ENCODE assay signal across 10 cellular contexts in genomic region chr6:33683051-33683571, GRCh38. TPM values are rescaled to one million over a fixed set of nuclear protein-coding genes. Genes with fewer than 3 reads are reported as not detected.
DNase-seq lines count a peak whose midpoint lies in the region; ATAC-seq and TF ChIP-seq lines count a peak whose summit lies in the region.
"Had no signal": no experiment of that assay in that cellular context is flagged by ENCODE, and none has a peak within 500 bp of the region (broad histone marks: within the 10 kb centered on the region; RNA-seq: fewer than 3 reads in every experiment).

No MANE protein-coding gene starts in this region.

- H3K9me3 Mint-ChIP-seq in CD4-positive, alpha-beta T cell = no peaks in the 10 kb centered on the region
- H3K9me3 Mint-ChIP-seq in activated B cell treated with CpG ODN at 0.5 μM for 24 hours = no peaks in the 10 kb centered on the region
- H3K9me3 Mint-ChIP-seq in activated naive CD8-positive, alpha-beta T cell (ENCODE audit: low read depth) = no peaks in the 10 kb centered on the region
- H3K9me3 Mint-ChIP-seq in progenitor cell of endocrine pancreas (ENCODE audit: low read depth) = no peaks in the 10 kb centered on the region
- H3K9me3 Mint-ChIP-seq: neural crest cell had no signal

- POLR2A ChIA-PET in CD4-positive, alpha-beta T cell (lab: Charles Lee) = interaction anchor here (0.6 to 2.5 kb wide), 3 partner anchors 11 to 175 kb away, joined by 3 to 9 read pairs (median 3); no protein-coding TSS in a partner anchor
- POLR2A ChIA-PET in activated B cell treated with CpG ODN at 0.5 μM for 24 hours (lab: Charles Lee) = interaction anchor here (0.6 kb wide), 1 partner anchor 408 kb away, joined by 3 read pairs; no protein-coding TSS in a partner anchor

- DNase-seq in CD4-positive, alpha-beta T cell = peak in 8 of 10 experiments; percentile 24 to 57 (median 41)
- DNase-seq in activated B cell treated with CpG ODN at 0.5 μM for 24 hours (no peak), sciatic nerve (ENCODE audit: low spot score) (no peak), progenitor cell of endocrine pancreas (ENCODE audit: low spot score, unreplicated experiment) (no peak), posterior vena cava (ENCODE audit: low spot score) (no peak), NCI-H1105 (lab: John Stamatoyannopoulos, UW) (no peak)

- no peak for TF ChIP-seq CTCF in CD4-positive, alpha-beta T cell (IDR thresholded peaks at IDR 0.05)
- TF ChIP-seq CTCF in activated B cell treated with CpG ODN at 0.5 μM for 24 hours (IDR thresholded peaks at IDR 0.05) = no peak
- TF ChIP-seq CTCF in progenitor cell of endocrine pancreas (IDR thresholded peaks at IDR 0.05; ENCODE audit: unreplicated experiment) = no peak

- H3K27me3 Mint-ChIP-seq in CD4-positive, alpha-beta T cell = no peaks in the 10 kb centered on the region
- no peaks in the 10 kb centered on the region for H3K27me3 Mint-ChIP-seq in activated B cell treated with CpG ODN at 0.5 μM for 24 hours
- no peaks in the 10 kb centered on the region for H3K27me3 Mint-ChIP-seq in activated naive CD8-positive, alpha-beta T cell
- no peaks in the 10 kb centered on the region for H3K27me3 Mint-ChIP-seq in progenitor cell of endocrine pancreas

- H3K36me3 Mint-ChIP-seq in CD4-positive, alpha-beta T cell (ENCODE audit: low read depth) = peaks cover 99% of the 10 kb centered on the region
- H3K36me3 Mint-ChIP-seq in activated B cell treated with CpG ODN at 0.5 μM for 24 hours (ENCODE audit: low read depth) = peaks cover 89% of the 10 kb centered on the region
- peaks cover 5% of the 10 kb centered on the region for H3K36me3 Mint-ChIP-seq in activated naive CD8-positive, alpha-beta T cell
- H3K36me3 Mint-ChIP-seq in progenitor cell of endocrine pancreas (ENCODE audit: insufficient read depth) = peaks cover 16% of the 10 kb centered on the region

- intact Hi-C loops in CD4-positive, alpha-beta T cell (cut with DNase I, micrococcal nuclease) = no loop called here
- intact Hi-C loops in activated B cell treated with CpG ODN at 0.5 μM for 24 hours (cut with micrococcal nuclease) (no loop called here), sciatic nerve (cut with DNase I) (no loop called here), posterior vena cava (cut with DNase I) (no loop called here)

- peaks cover 16% of the 10 kb centered on the region for H3K4me1 Mint-ChIP-seq in CD4-positive, alpha-beta T cell (ENCODE audit: low read depth)
- H3K4me1 Mint-ChIP-seq in activated B cell treated with CpG ODN at 0.5 μM for 24 hours (peaks cover 10% of the 10 kb centered on the region), progenitor cell of endocrine pancreas (ENCODE audit: low read depth) (no peaks in the 10 kb centered on the region)
- peaks cover 12% of the 10 kb centered on the region for H3K4me1 Mint-ChIP-seq in activated naive CD8-positive, alpha-beta T cell (ENCODE audit: low read depth)

- H3K9me3 ChIP-seq in CD4-positive, alpha-beta T cell (ENCODE audit: control insufficient read depth, low read length) = no peaks in the 10 kb centered on the region
- H3K9me3 ChIP-seq: SJCRH30 had no signal

- peak; percentile 84 for ATAC-seq in CD4-positive, alpha-beta T cell (ENCODE audit: poor library complexity)
- ATAC-seq in activated B cell treated with CpG ODN at 0.5 μM for 24 hours (ENCODE audit: low read depth) (no peak), sciatic nerve (peak; percentile 5), HG03039 (IDR thresholded peaks at IDR 0.05; ENCODE audit: unreplicated experiment) (no peak)

- no peak overlapping the region for H3K27ac ChIP-seq in CD4-positive, alpha-beta T cell (ENCODE audit: low read depth, low read length)
- H3K27ac ChIP-seq: SJCRH30 had no signal

- CTCF ChIA-PET in CD4-positive, alpha-beta T cell (lab: Charles Lee) = no interaction called here
- CTCF ChIA-PET in activated B cell treated with CpG ODN at 0.5 μM for 24 hours (lab: Charles Lee) = no interaction called here

- H3K27ac Mint-ChIP-seq in CD4-positive, alpha-beta T cell = peak overlapping the region; percentile 73
- peak overlapping the region; percentile 30 for H3K27ac Mint-ChIP-seq in activated B cell treated with CpG ODN at 0.5 μM for 24 hours
- peak overlapping the region; percentile 81 for H3K27ac Mint-ChIP-seq in activated naive CD8-positive, alpha-beta T cell
- no peak overlapping the region for H3K27ac Mint-ChIP-seq in progenitor cell of endocrine pancreas

- no peak overlapping the region for H3K4me3 Mint-ChIP-seq in CD4-positive, alpha-beta T cell
- no peak overlapping the region for H3K4me3 Mint-ChIP-seq in activated B cell treated with CpG ODN at 0.5 μM for 24 hours
- H3K4me3 Mint-ChIP-seq in activated naive CD8-positive, alpha-beta T cell = no peak overlapping the region
- H3K4me3 Mint-ChIP-seq in progenitor cell of endocrine pancreas (ENCODE audit: low read depth) = no peak overlapping the region
- H3K4me3 Mint-ChIP-seq: neural crest cell had no signal

- H3K27me3 ChIP-seq in CD4-positive, alpha-beta T cell (ENCODE audit: control insufficient read depth, insufficient read depth, low read length) = no peaks in the 10 kb centered on the region
- H3K27me3 ChIP-seq: SJCRH30 had no signal

RNA-seq across cellular contexts. Expression of gene UQCC2, which starts 28.4 kb away (rescaled TPM):
- total RNA-seq in CD4-positive, alpha-beta T cell = 1 to 10 TPM; 8.7 to 9.3 TPM
- total RNA-seq in activated B cell treated with CpG ODN at 0.5 μM for 24 hours (26.2 and 37.5 TPM in 2 replicates), sciatic nerve (32.7 TPM), progenitor cell of endocrine pancreas (97.2 and 99.4 TPM in 2 replicates), posterior vena cava (10 to 100 TPM; 39.7 to 42.3 TPM)

Comparison
In these comparisons a context has a peak if more than half of its experiments do, and no peak if none do; other contexts are left out.
1. ATAC-seq: peak in CD4-positive, alpha-beta T cell (single experiment) and sciatic nerve (single experiment); none in activated B cell treated with CpG ODN at 0.5 μM for 24 hours (single experiment) and HG03039 (single experiment).
2. DNase-seq: peak in CD4-positive, alpha-beta T cell (8 of 10); none in activated B cell treated with CpG ODN at 0.5 μM for 24 hours (single experiment), sciatic nerve (single experiment), progenitor cell of endocrine pancreas (single experiment), posterior vena cava (single experiment) and NCI-H1105 (single experiment).